ENCODE assay signal across 10 cellular contexts in the genomic region with DNA sequence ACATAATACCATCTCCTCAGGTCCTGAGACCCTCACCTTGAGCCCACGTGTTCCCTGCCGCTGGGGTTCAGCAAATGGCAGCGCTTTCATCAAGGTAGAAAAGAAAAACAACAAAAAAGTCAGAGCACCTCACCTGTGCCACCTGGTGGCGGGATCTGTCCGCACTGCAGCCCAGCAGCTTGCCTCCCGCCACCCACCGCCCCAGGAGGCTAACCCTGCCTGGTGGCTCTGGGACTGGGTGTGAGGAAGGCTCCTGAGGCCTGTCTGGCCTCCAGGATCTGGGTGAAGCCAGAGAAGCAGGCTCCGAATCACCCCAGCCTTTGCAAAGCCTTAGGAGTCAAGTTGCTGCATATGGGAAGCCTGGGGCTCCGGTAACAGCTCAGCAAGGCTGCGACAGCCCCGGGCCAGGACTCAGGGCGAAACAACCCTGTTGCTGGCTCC.
DNase-seq lines count a peak whose midpoint lies in the region; ATAC-seq and TF ChIP-seq lines count a peak whose summit lies in the region.
"Had no signal": no experiment of that assay in that cellular context is flagged by ENCODE, and none has a peak within 500 bp of the region (broad histone marks: within the 10 kb centered on the region; RNA-seq: fewer than 3 reads in every experiment).

No MANE protein-coding gene starts in this region.

- no peak overlapping the region for H3K27ac Mint-ChIP-seq in naive thymus-derived CD4-positive, alpha-beta T cell

- WGBS in esophagus squamous epithelium, 2 donors = 44 to 45% methylated on average over 7 to 8 of the region's 12 CpGs

- no peaks in the 10 kb centered on the region for H3K36me3 Mint-ChIP-seq in naive thymus-derived CD4-positive, alpha-beta T cell

- H3K9me3 Mint-ChIP-seq in naive thymus-derived CD4-positive, alpha-beta T cell = peaks cover 0 to 32% (median 2%) of the 10 kb centered on the region in 11 donors

- no peak for ATAC-seq in HG03457 (IDR thresholded peaks at IDR 0.05; ENCODE audit: unreplicated experiment)
- ATAC-seq in HG02884 (IDR thresholded peaks at IDR 0.05; ENCODE audit: unreplicated experiment) = no peak
- ATAC-seq in naive thymus-derived CD4-positive, alpha-beta T cell = no peak
- no peak for ATAC-seq in HG03097 (IDR thresholded peaks at IDR 0.05; ENCODE audit: low FRiP score, unreplicated experiment)

- H3K27me3 Mint-ChIP-seq in naive thymus-derived CD4-positive, alpha-beta T cell = peaks cover 0 to 23% (median 15%) of the 10 kb centered on the region in 5 donors

- H3K36me3 ChIP-seq in OCI-LY3 (replicated peaks; ENCODE audit: low read depth, low read length) (no peaks in the 10 kb centered on the region), esophagus squamous epithelium (no peaks in the 10 kb centered on the region)
- H3K36me3 ChIP-seq in naive thymus-derived CD4-positive, alpha-beta T cell (ENCODE audit: control insufficient read depth in 2 of 3, insufficient read depth in 3 of 3, low read length in 3 of 3) = no peaks in the 10 kb centered on the region
- H3K36me3 ChIP-seq: pancreas had no signal

- CTCF ChIA-PET in naive thymus-derived CD4-positive, alpha-beta T cell (lab: Charles Lee) = no interaction called here

- H3K79me2 ChIP-seq in OCI-LY3 (ENCODE audit: low read length) = no peaks in the 10 kb centered on the region

- peak; percentile 1 to 6 for DNase-seq in stimulated activated CD4-positive, alpha-beta T cell treated with anti-CD3 and anti-CD28 coated beads, Interleukin-2, amount 100 ng/mL, for 48 hours
- DNase-seq in stimulated activated CD4-positive, alpha-beta T cell treated with anti-CD3 and anti-CD28 coated beads, Interleukin-12 subunit alpha, Interleukin-12 subunit beta, amount 100 ng/mL, for 4 hours = no peak
- no peak for DNase-seq in esophagus squamous epithelium (lab: John Stamatoyannopoulos, UW)
- no peak for DNase-seq in naive thymus-derived CD4-positive, alpha-beta T cell
- DNase-seq: NCI-H2081 had no signal

- H3K4me3 Mint-ChIP-seq in naive thymus-derived CD4-positive, alpha-beta T cell = no peak overlapping the region

- no peak for TF ChIP-seq POLR2A in esophagus squamous epithelium (IDR thresholded peaks at IDR 0.05)

- H3K4me2 ChIP-seq in OCI-LY3 (ENCODE audit: low read length) = no peak overlapping the region

- no peaks in the 10 kb centered on the region for H4K20me1 ChIP-seq in OCI-LY3 (ENCODE audit: insufficient read depth, low read length)

- POLR2A ChIA-PET in naive thymus-derived CD4-positive, alpha-beta T cell (lab: Charles Lee) = no interaction called here

- TF ChIP-seq CTCF in OCI-LY3 (IDR thresholded peaks at IDR 0.05; ENCODE audit: low read depth, low read length) (peak; percentile 84), esophagus squamous epithelium (IDR thresholded peaks at IDR 0.05) (peak in 5 of 6 experiments; percentile 43 to 76 (median 51))

- intact Hi-C loops in esophagus squamous epithelium (cut with DNase I) = no loop called here
- intact Hi-C loops in naive thymus-derived CD4-positive, alpha-beta T cell (cut with micrococcal nuclease) = loop anchor here in 1 of 2 donors (1.0 kb wide), 1 partner anchor 445 kb away; no protein-coding TSS in a partner anchor

- H3K4me1 Mint-ChIP-seq in naive thymus-derived CD4-positive, alpha-beta T cell = no peaks in the 10 kb centered on the region

- H3K4me1 ChIP-seq in OCI-LY3 (ENCODE audit: low read length) = no peaks in the 10 kb centered on the region
- H3K4me1 ChIP-seq in esophagus squamous epithelium = peaks cover 0 to 26% (median 8%) of the 10 kb centered on the region in 3 donors
- H3K4me1 ChIP-seq in naive thymus-derived CD4-positive, alpha-beta T cell (ENCODE audit: control insufficient read depth in 2 of 2, insufficient read depth in 2 of 2, low read length in 2 of 2) = no peaks in the 10 kb centered on the region
- H3K4me1 ChIP-seq: pancreas had no signal

- H2AFZ ChIP-seq in OCI-LY3 (ENCODE audit: low read depth, low read length) = no peak overlapping the region

- peaks cover 14% of the 10 kb centered on the region for H3K9me3 ChIP-seq in OCI-LY3 (ENCODE audit: insufficient read depth, low read length)
- H3K9me3 ChIP-seq in esophagus squamous epithelium = peaks cover 0 to 11% (median 9%) of the 10 kb centered on the region in 3 donors
- H3K9me3 ChIP-seq in naive thymus-derived CD4-positive, alpha-beta T cell (ENCODE audit: control insufficient read depth in 2 of 3, low read length in 3 of 3) = peaks cover 0 to 12% (median 0%) of the 10 kb centered on the region in 3 experiments
- H3K9me3 ChIP-seq: pancreas had no signal

- H3K27ac ChIP-seq in OCI-LY3 (ENCODE audit: low read length) = no peak overlapping the region
- no peak overlapping the region for H3K27ac ChIP-seq in esophagus squamous epithelium
- no peak overlapping the region for H3K27ac ChIP-seq in naive thymus-derived CD4-positive, alpha-beta T cell (ENCODE audit: low read depth, low read length)
- H3K27ac ChIP-seq: pancreas had no signal

- H3K27me3 ChIP-seq in OCI-LY3 (ENCODE audit: low read depth, low read length) (peaks cover 35% of the 10 kb centered on the region), esophagus squamous epithelium (peaks cover 0 to 8% (median 0%) of the 10 kb centered on the region in 4 donors)
- H3K27me3 ChIP-seq in naive thymus-derived CD4-positive, alpha-beta T cell (ENCODE audit: control insufficient read depth in 2 of 2, insufficient read depth in 2 of 2, low read length in 2 of 2) = no peaks in the 10 kb centered on the region

- H3K9ac ChIP-seq in OCI-LY3 (ENCODE audit: low read length) = no peak overlapping the region

- H3K4me3 ChIP-seq in OCI-LY3 (ENCODE audit: low read length) (no peak overlapping the region), esophagus squamous epithelium (no peak overlapping the region)
- H3K4me3 ChIP-seq in naive thymus-derived CD4-positive, alpha-beta T cell (ENCODE audit: low read length) = no peak overlapping the region
- H3K4me3 ChIP-seq: pancreas had no signal

Comparison
In these comparisons a context has a peak if more than half of its experiments do, and no peak if none do; other contexts are left out.
1. DNase-seq: peak in stimulated activated CD4-positive, alpha-beta T cell treated with anti-CD3 and anti-CD28 coated beads, Interleukin-2, amount 100 ng/mL, for 48 hours (2 of 2); none in stimulated activated CD4-positive, alpha-beta T cell treated with anti-CD3 and anti-CD28 coated beads, Interleukin-12 subunit alpha, Interleukin-12 subunit beta, amount 100 ng/mL, for 4 hours (single experiment), esophagus squamous epithelium (single experiment) and naive thymus-derived CD4-positive, alpha-beta T cell (0 of 9).